20 cellular contexts compared by ENCODE assay signal in genomic region chr5:1780621-1780945, GRCh38.
"Had no signal": no experiment of that assay in that cellular context is flagged by ENCODE, and none has a peak within 500 bp of the region (broad histone marks: within the 10 kb centered on the region; RNA-seq: fewer than 3 reads in every experiment).

No MANE protein-coding gene starts in this region.

- H3K4me3 ChIP-seq: MG63, SJSA1, SK-N-MC had no signal

- DNase-seq: Karpas-422, KG1, MG63, NCI-H1092, NCI-H1105 treated with DMSO at 0.1 percent for 48 hours, NCI-H1417 treated with DMSO at 0.1 percent for 48 hours, NCI-H146, NCI-H1694 treated with DMSO at 0.1 percent for 48 hours, NCI-H1930, NCI-H2081, NCI-H2107, NCI-H2227 treated with DMSO at 0.1 percent for 48 hours, NCI-H510A, NCI-H524 treated with DMSO at 0.1 percent for 48 hours, NCI-H69, NCI-H774, RPMI8226, SIG-M5 had no signal

- H3K27ac ChIP-seq: SJSA1, SK-N-MC had no signal

- H3K9me3 ChIP-seq: MG63, SJSA1 had no signal

- H3K36me3 ChIP-seq: MG63, SJSA1 had no signal

- H3K4me1 ChIP-seq: SJSA1 had no signal

- H3K27me3 ChIP-seq: MG63 had no signal
